25 cellular contexts compared by ENCODE assay signal in genomic region chr9:37984278-37984671, GRCh38.
DNase-seq lines count a peak whose midpoint lies in the region; ATAC-seq, FAIRE-seq and TF ChIP-seq lines count a peak whose summit lies in the region.
"Had no signal": no experiment of that assay in that cellular context is flagged by ENCODE, and none has a peak within 500 bp of the region (broad histone marks: within the 10 kb centered on the region; RNA-seq: fewer than 3 reads in every experiment).

No MANE protein-coding gene starts in this region.

- peak overlapping the region; percentile 68 for H3K27ac Mint-ChIP-seq in HFFc6
- H3K27ac Mint-ChIP-seq: CD4-positive, alpha-beta T cell; stimulated activated memory B cell treated with anti-CD40 and anti-IgM and Interleukin-4, amounts not matched to agents 10 μg/mL and 1 μg/mL and 100 μg/mL, for 72 hours had no signal

- no peaks in the 10 kb centered on the region for H3K9me3 Mint-ChIP-seq in HFFc6
- H3K9me3 Mint-ChIP-seq: CD4-positive, alpha-beta T cell; stimulated activated memory B cell treated with anti-CD40 and anti-IgM and Interleukin-4, amounts not matched to agents 10 μg/mL and 1 μg/mL and 100 μg/mL, for 72 hours had no signal

- H3K27me3 ChIP-seq in SJSA1 (replicated peaks) (no peaks in the 10 kb centered on the region), keratinocyte (ENCODE audit: control insufficient read depth, extremely low read depth, insufficient read depth, low read length) (no peaks in the 10 kb centered on the region), smooth muscle cell (ENCODE audit: low read depth) (no peaks in the 10 kb centered on the region)
- H3K27me3 ChIP-seq: spleen had no signal

- H3K27me3 Mint-ChIP-seq in HFFc6 (ENCODE audit: insufficient read depth) = peaks cover 2% of the 10 kb centered on the region; the same call in 1 of the 2 replicates
- H3K27me3 Mint-ChIP-seq: brain; CD4-positive, alpha-beta T cell; stimulated activated memory B cell treated with anti-CD40 and anti-IgM and Interleukin-4, amounts not matched to agents 10 μg/mL and 1 μg/mL and 100 μg/mL, for 72 hours had no signal

- H4K20me1 ChIP-seq in keratinocyte (ENCODE audit: control insufficient read depth, extremely low read depth, insufficient read depth, low read length) = no peaks in the 10 kb centered on the region
- H4K20me1 ChIP-seq in smooth muscle cell (ENCODE audit: low read depth) = peaks cover 9% of the 10 kb centered on the region

- H3K4me3 Mint-ChIP-seq in HFFc6 = no peak overlapping the region
- H3K4me3 Mint-ChIP-seq: CD4-positive, alpha-beta T cell; stimulated activated memory B cell treated with anti-CD40 and anti-IgM and Interleukin-4, amounts not matched to agents 10 μg/mL and 1 μg/mL and 100 μg/mL, for 72 hours had no signal

- ATAC-seq in GM21360 (IDR thresholded peaks at IDR 0.05; ENCODE audit: unreplicated experiment) = no peak
- no peak for ATAC-seq in GM21825 (IDR thresholded peaks at IDR 0.05; ENCODE audit: unreplicated experiment)
- ATAC-seq: stimulated activated memory B cell treated with anti-CD40 and anti-IgM and Interleukin-4, amounts not matched to agents 10 μg/mL and 1 μg/mL and 100 μg/mL, for 72 hours had no signal

- peaks cover 56% of the 10 kb centered on the region for H3K4me1 Mint-ChIP-seq in HFFc6 (ENCODE audit: low read depth)
- H3K4me1 Mint-ChIP-seq: stimulated activated memory B cell treated with anti-CD40 and anti-IgM and Interleukin-4, amounts not matched to agents 10 μg/mL and 1 μg/mL and 100 μg/mL, for 72 hours had no signal

- DNase-seq in HFFc6 (no peak), SJSA1 (ENCODE audit: low read depth in 1 of 2, low spot score in 2 of 2) (no peak), keratinocyte (ENCODE audit: low read depth, low spot score) (no peak), smooth muscle cell (lab: John Stamatoyannopoulos, UW; ENCODE audit: unreplicated experiment) (no peak), superior temporal gyrus (ENCODE audit: extremely low spot score) (no peak)
- DNase-seq: activated CD4-positive, alpha-beta T cell treated with anti-CD3 and anti-CD28 coated beads for 1 hour; activated gamma-delta T cell; activated T-cell treated with anti-CD3 and anti-CD28 coated beads, Interleukin-2, amount 50 U/mL, for 1 hour; CD4-positive, alpha-beta T cell; cortex of kidney; DMS 273 treated with DMSO at 0.1 percent for 48 hours; KBM-7; MM.1S; occipital lobe; OCI-M1; SIG-M5; stimulated activated CD4-positive, alpha-beta T cell treated with anti-CD3 and anti-CD28 coated beads, Interleukin-2, amount 100 ng/mL, for 48 hours had no signal

- H3K36me3 Mint-ChIP-seq in HFFc6 (ENCODE audit: low read depth) = peaks cover 31% of the 10 kb centered on the region; the same call in 1 of the 2 replicates
- H3K36me3 Mint-ChIP-seq: stimulated activated memory B cell treated with anti-CD40 and anti-IgM and Interleukin-4, amounts not matched to agents 10 μg/mL and 1 μg/mL and 100 μg/mL, for 72 hours had no signal

- dilution Hi-C loops in keratinocyte (cut with MboI; ENCODE audit: extremely low pct_ligation_motif_present, low sequenced_read_pairs) = no loop called here

- H3K9me1 ChIP-seq in keratinocyte (ENCODE audit: control insufficient read depth, extremely low read depth, insufficient read depth, low read length) = no peaks in the 10 kb centered on the region

- H3K4me3 ChIP-seq in SJSA1 = no peak overlapping the region
- no peak overlapping the region for H3K4me3 ChIP-seq in keratinocyte (ENCODE audit: control insufficient read depth in 2 of 3, extremely low read depth in 1 of 3, insufficient read depth in 2 of 3, low read depth in 1 of 3, low read length in 3 of 3)
- H3K4me3 ChIP-seq in smooth muscle cell = no peak overlapping the region
- H3K4me3 ChIP-seq: spleen, thoracic aorta had no signal

- H3K9ac ChIP-seq in keratinocyte (ENCODE audit: control insufficient read depth, extremely low read depth, insufficient read depth, low read length) (no peak overlapping the region), smooth muscle cell (ENCODE audit: low read depth) (peak overlapping the region; percentile 26)

- no peak overlapping the region for H2AFZ ChIP-seq in keratinocyte (ENCODE audit: control insufficient read depth, low read length)
- no peak overlapping the region for H2AFZ ChIP-seq in smooth muscle cell (ENCODE audit: low read depth)

- H3K27ac ChIP-seq in SJSA1 (peak overlapping the region; percentile 52; the same call in 1 of the 2 replicates), keratinocyte (ENCODE audit: control insufficient read depth, insufficient read depth, low read length) (peak overlapping the region; percentile 19), smooth muscle cell (ENCODE audit: low read depth) (peak overlapping the region; percentile 58)
- H3K27ac ChIP-seq: spleen, thoracic aorta had no signal

- H3K4me2 ChIP-seq in keratinocyte (ENCODE audit: control insufficient read depth, extremely low read depth, insufficient read depth, low read depth, low read length) = peak overlapping the region; percentile 53
- H3K4me2 ChIP-seq in smooth muscle cell = peak overlapping the region; percentile 51

- H3K79me2 ChIP-seq in keratinocyte (ENCODE audit: control insufficient read depth, insufficient read depth, low read length) (peaks cover 46% of the 10 kb centered on the region), smooth muscle cell (ENCODE audit: low read depth) (peaks cover 80% of the 10 kb centered on the region)

- H3K36me3 ChIP-seq in SJSA1 (peaks cover 18% of the 10 kb centered on the region), keratinocyte (ENCODE audit: control insufficient read depth in 2 of 2, extremely low read depth in 1 of 2, insufficient read depth in 2 of 2, low read length in 2 of 2) (peaks cover 5 to 8% of the 10 kb centered on the region in 2 experiments), smooth muscle cell (ENCODE audit: low read depth) (no peaks in the 10 kb centered on the region)
- H3K36me3 ChIP-seq: spleen, thoracic aorta had no signal

- peaks cover 5% of the 10 kb centered on the region for H3F3A ChIP-seq in smooth muscle cell (ENCODE audit: low read depth)

- H3K4me1 ChIP-seq in SJSA1 (replicated peaks) = peaks cover 55% of the 10 kb centered on the region
- peaks cover 13% of the 10 kb centered on the region for H3K4me1 ChIP-seq in keratinocyte (ENCODE audit: control insufficient read depth, extremely low read depth, insufficient read depth, low read length)
- H3K4me1 ChIP-seq in smooth muscle cell (ENCODE audit: low read depth) = peaks cover 9% of the 10 kb centered on the region

- WGBS in smooth muscle cell (ENCODE audit: low lambda C conversion rate) = 98% methylated on average over 5 of the region's 5 CpGs

- no peak for FAIRE-seq in keratinocyte (lab: Jason Lieb, UNC)
- FAIRE-seq: GM19239, kidney had no signal

- H3K9me3 ChIP-seq in SJSA1 (replicated peaks) = no peaks in the 10 kb centered on the region
- no peaks in the 10 kb centered on the region for H3K9me3 ChIP-seq in keratinocyte (ENCODE audit: control insufficient read depth, low read depth, low read length)
- no peaks in the 10 kb centered on the region for H3K9me3 ChIP-seq in smooth muscle cell (replicated peaks; ENCODE audit: low read depth)
- H3K9me3 ChIP-seq: spleen, thoracic aorta had no signal

- TF ChIP-seq CTCF in HFFc6 (IDR thresholded peaks at IDR 0.05) (no peak), keratinocyte (optimal IDR thresholded peaks at IDR 0.05 in 1 of 3, IDR thresholded peaks at IDR 0.05 in 1 of 3, conservative IDR thresholded peaks at IDR 0.05 in 1 of 3; ENCODE audit: extremely low read depth in 1 of 3, insufficient read depth in 2 of 3, low read length in 3 of 3) (no peak), smooth muscle cell (IDR thresholded peaks at IDR 0.05; ENCODE audit: borderline replicate concordance, insufficient read depth, poor library complexity, severe bottlenecking) (no peak)
